25 cellular contexts compared by ENCODE assay signal in genomic region chr6:141202641-141203040, GRCh38.
A peak's percentile ranks its signal among the peaks of the same experiment; 100 is the strongest.
DNase-seq lines count a peak whose midpoint lies in the region; ATAC-seq and TF ChIP-seq lines count a peak whose summit lies in the region.
"Had no signal": no experiment of that assay in that cellular context is flagged by ENCODE, and none has a peak within 500 bp of the region (broad histone marks: within the 10 kb centered on the region; RNA-seq: fewer than 3 reads in every experiment).

No MANE protein-coding gene starts in this region.

- H3K9me3 Mint-ChIP-seq in activated CD4-positive, alpha-beta memory T cell treated with anti-CD3 and anti-CD28 coated beads, Interleukin-2, amount 10 ng/mL, durations not matched to agents 7 days and 5 days, result peaks cover 6% of the 10 kb centered on the region

- H3K36me3 Mint-ChIP-seq in activated CD4-positive, alpha-beta memory T cell treated with anti-CD3 and anti-CD28 coated beads, Interleukin-2, amount 10 ng/mL, durations not matched to agents 7 days and 5 days (ENCODE audit: low read depth), result no peaks in the 10 kb centered on the region
- H3K36me3 Mint-ChIP-seq: CD14-positive monocyte; CD8-positive, alpha-beta memory T cell had no signal

- no peak overlapping the region for H3K4me3 Mint-ChIP-seq in activated CD4-positive, alpha-beta memory T cell treated with anti-CD3 and anti-CD28 coated beads, Interleukin-2, amount 10 ng/mL, durations not matched to agents 7 days and 5 days
- H3K4me3 Mint-ChIP-seq: B cell; CD14-positive monocyte; CD8-positive, alpha-beta memory T cell had no signal

- no peaks in the 10 kb centered on the region for H3K4me1 Mint-ChIP-seq in activated CD4-positive, alpha-beta memory T cell treated with anti-CD3 and anti-CD28 coated beads, Interleukin-2, amount 10 ng/mL, durations not matched to agents 7 days and 5 days
- H3K4me1 Mint-ChIP-seq: B cell; CD14-positive monocyte; CD8-positive, alpha-beta memory T cell had no signal

- no peak for ATAC-seq in HG03025 (IDR thresholded peaks at IDR 0.05; ENCODE audit: low FRiP score, unreplicated experiment)
- ATAC-seq: HCT116, HepG2 had no signal

- DNase-seq in AG09309 (ENCODE audit: low read depth) (peak; percentile 81), EL (peak; percentile 9), HS-5 (ENCODE audit: low read depth) (peak; percentile 11), foreskin fibroblast (peak; percentile 75 to 80), HCEC 1CT (no peak)
- DNase-seq in activated CD4-positive, alpha-beta memory T cell treated with anti-CD3 and anti-CD28 coated beads, Interleukin-2, amount 10 ng/mL, durations not matched to agents 7 days and 5 days, result no peak
- DNase-seq: CD8-positive, alpha-beta memory T cell; DMS79 treated with DMSO at 0.1 percent for 48 hours; KBM-7; MV-4-11; NCI-H1105 treated with DMSO at 0.1 percent for 48 hours; NCI-H146; NCI-H1930; NCI-H446; NCI-H524 treated with DMSO at 0.1 percent for 48 hours; NCI-H82; Right ventricle myocardium superior; RPMI8226; T-helper 1 cell had no signal

- H3K27ac Mint-ChIP-seq in activated CD4-positive, alpha-beta memory T cell treated with anti-CD3 and anti-CD28 coated beads, Interleukin-2, amount 10 ng/mL, durations not matched to agents 7 days and 5 days, result no peak overlapping the region
- H3K27ac Mint-ChIP-seq: B cell; CD14-positive monocyte; CD8-positive, alpha-beta memory T cell had no signal

- POLR2A ChIA-PET in activated CD4-positive, alpha-beta memory T cell treated with anti-CD3 and anti-CD28 coated beads, Interleukin-2, amount 10 ng/mL, durations not matched to agents 7 days and 5 days (lab: Charles Lee), result no interaction called here

- TF ChIP-seq CTCF in AG09309 (IDR thresholded peaks at IDR 0.05; ENCODE audit: control insufficient read depth, insufficient read depth, low read depth, low read length, missing control alignments) (peak; percentile 30), foreskin fibroblast (IDR thresholded peaks at IDR 0.05; ENCODE audit: low read depth, low read length) (no peak)

- H3K27me3 Mint-ChIP-seq in activated CD4-positive, alpha-beta memory T cell treated with anti-CD3 and anti-CD28 coated beads, Interleukin-2, amount 10 ng/mL, durations not matched to agents 7 days and 5 days, result no peaks in the 10 kb centered on the region
- H3K27me3 Mint-ChIP-seq: B cell had no signal

- no peak overlapping the region for H3K4me3 ChIP-seq in AG09309 (ENCODE audit: control insufficient read depth, low read depth, low read length)
- no peak overlapping the region for H3K4me3 ChIP-seq in foreskin fibroblast (ENCODE audit: low read depth in 1 of 2, low read length in 2 of 2)
- H3K4me3 ChIP-seq: SJSA1 had no signal

- CTCF ChIA-PET in activated CD4-positive, alpha-beta memory T cell treated with anti-CD3 and anti-CD28 coated beads, Interleukin-2, amount 10 ng/mL, durations not matched to agents 7 days and 5 days (lab: Charles Lee), result no interaction called here

Comparison
In these comparisons a context has a peak if more than half of its experiments do, and no peak if none do; other contexts are left out.
1. DNase-seq: peak in AG09309 (single experiment), EL (single experiment), HS-5 (single experiment) and foreskin fibroblast (2 of 2); none in activated CD4-positive, alpha-beta memory T cell treated with anti-CD3 and anti-CD28 coated beads, Interleukin-2, amount 10 ng/mL, durations not matched to agents 7 days and 5 days (single experiment) and HCEC 1CT (single experiment).